ENCODE assay signal across 15 cellular contexts in the genomic region with DNA sequence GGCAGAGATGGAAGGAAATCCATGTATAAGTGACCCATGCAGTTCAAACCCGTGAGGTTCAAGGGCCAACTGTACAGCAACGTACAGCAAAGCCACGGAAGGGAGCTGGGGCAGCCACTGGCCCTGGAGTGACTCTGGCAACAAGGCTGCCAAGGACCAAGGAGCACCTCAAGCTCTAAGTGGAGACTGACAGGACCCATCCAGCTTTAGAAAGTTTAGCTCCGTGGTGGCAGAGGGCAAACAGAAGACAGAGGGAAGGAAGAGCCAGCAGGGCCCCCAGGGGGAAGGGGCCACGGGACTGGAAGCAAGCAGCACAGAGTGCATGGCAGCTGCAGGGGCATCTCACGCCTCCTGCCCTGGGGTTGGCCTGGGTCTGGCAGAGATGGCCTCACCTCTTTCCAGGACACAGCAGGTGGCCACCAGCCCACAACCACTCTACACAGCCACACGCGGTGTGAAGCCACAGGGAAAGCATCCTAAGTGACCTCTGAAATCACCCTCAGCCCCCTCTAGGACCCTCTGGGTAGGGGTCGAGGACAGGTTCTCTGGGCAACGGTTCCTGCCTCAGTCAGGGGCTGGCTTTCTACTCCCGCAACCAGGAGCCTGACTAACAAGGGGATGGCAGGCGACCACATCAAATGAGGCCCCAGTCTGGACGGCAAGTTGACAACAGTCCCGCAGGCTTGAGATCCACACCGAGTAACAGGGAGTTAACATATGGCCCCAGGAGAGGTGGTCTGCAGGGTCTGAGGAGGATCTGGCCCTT. TPM values are rescaled to one million over a fixed set of nuclear protein-coding genes. Genes with fewer than 3 reads are reported as not detected.
A peak's percentile ranks its signal among the peaks of the same experiment; 100 is the strongest.
DNase-seq lines count a peak whose midpoint lies in the region; ATAC-seq and TF ChIP-seq lines count a peak whose summit lies in the region.
"Had no signal": no experiment of that assay in that cellular context is flagged by ENCODE, and none has a peak within 500 bp of the region (broad histone marks: within the 10 kb centered on the region; RNA-seq: fewer than 3 reads in every experiment).

No MANE protein-coding gene starts in this region.

- ATAC-seq in activated T-helper 17 cell treated with anti-CD3 and anti-CD28 coated beads, Interleukin-2, amount 50 U/mL, for 72 hours (replicated peaks) = no peak
- no peak for ATAC-seq in naive B cell (ENCODE audit: low read depth in 2 of 2)
- ATAC-seq in GM21619 (IDR thresholded peaks at IDR 0.05; ENCODE audit: unreplicated experiment) = no peak
- no peak for ATAC-seq in GM18868 (IDR thresholded peaks at IDR 0.05; ENCODE audit: unreplicated experiment)

- no peak overlapping the region for H3K9ac ChIP-seq in mammary epithelial cell (ENCODE audit: insufficient read depth, low read length)
- H3K9ac ChIP-seq in smooth muscle cell (ENCODE audit: low read depth) = no peak overlapping the region

- H3K27me3 ChIP-seq in mammary epithelial cell (ENCODE audit: insufficient read depth, low read length) (no peaks in the 10 kb centered on the region), smooth muscle cell (ENCODE audit: low read depth) (no peaks in the 10 kb centered on the region), esophagus muscularis mucosa (no peaks in the 10 kb centered on the region)
- H3K27me3 ChIP-seq: brain microvascular endothelial cell had no signal

- H4K20me1 ChIP-seq in mammary epithelial cell (ENCODE audit: insufficient read depth, low read length) (no peaks in the 10 kb centered on the region), smooth muscle cell (ENCODE audit: low read depth) (peaks cover 76% of the 10 kb centered on the region)

- in situ Hi-C loops in mammary epithelial cell (cut with MboI; ENCODE audit: low sequenced_read_pairs in 2 of 2) = no loop called here

- CTCF ChIA-PET in MCF 10A (lab: Yijun Ruan, JAX) = interaction anchor here (0.6 kb wide), 1 partner anchor 606 kb away, joined by 4 read pairs; no protein-coding TSS in a partner anchor
- CTCF ChIA-PET in mammary epithelial cell (lab: Charles Lee; ENCODE audit: low non-redundant PET) = no interaction called here

- H3K4me1 ChIP-seq in mammary epithelial cell (ENCODE audit: insufficient read depth, low read length) (peaks cover 23% of the 10 kb centered on the region), smooth muscle cell (ENCODE audit: low read depth) (peaks cover 20% of the 10 kb centered on the region), esophagus muscularis mucosa (peaks cover 32 to 57% (median 51%) of the 10 kb centered on the region in 4 donors)

- 90% methylated on average over 14 of the region's 15 CpGs for WGBS in mammary epithelial cell (ENCODE audit: low coverage, missing lambda C conversion rate)
- WGBS in smooth muscle cell (ENCODE audit: low lambda C conversion rate) = 87% methylated on average over 15 of the region's 15 CpGs
- WGBS in esophagus muscularis mucosa = 80% methylated on average over 5 of the region's 15 CpGs

- no peak overlapping the region for H2AFZ ChIP-seq in mammary epithelial cell (ENCODE audit: low read depth, low read length)
- no peak overlapping the region for H2AFZ ChIP-seq in smooth muscle cell (ENCODE audit: low read depth)

- H3F3A ChIP-seq in smooth muscle cell (ENCODE audit: low read depth) = no peaks in the 10 kb centered on the region

- H3K27me3 Mint-ChIP-seq in MCF 10A (ENCODE audit: insufficient read depth, unreplicated experiment) (no peaks in the 10 kb centered on the region), naive B cell (peaks cover 0 to 6% (median 0%) of the 10 kb centered on the region in 3 donors)
- no peaks in the 10 kb centered on the region for H3K27me3 Mint-ChIP-seq in activated T-helper 17 cell treated with anti-CD3 and anti-CD28 coated beads, Interleukin-2, amount 50 U/mL, for 72 hours

- no peak for TF ChIP-seq EP300 in esophagus muscularis mucosa (IDR thresholded peaks at IDR 0.05)

- TF ChIP-seq POLR2A in esophagus muscularis mucosa (IDR thresholded peaks at IDR 0.05; ENCODE audit: low read depth) = no peak

- no peak overlapping the region for H3K4me2 ChIP-seq in mammary epithelial cell (ENCODE audit: insufficient read depth, low read depth, low read length)
- H3K4me2 ChIP-seq in smooth muscle cell = peak overlapping the region; percentile 91

- H3K27ac ChIP-seq in mammary epithelial cell (ENCODE audit: insufficient read depth, low read depth, low read length) (no peak overlapping the region), smooth muscle cell (ENCODE audit: low read depth) (no peak overlapping the region), esophagus muscularis mucosa (replicated peaks in 1 of 4) (no peak overlapping the region)
- H3K27ac ChIP-seq: brain microvascular endothelial cell, SK-N-MC had no signal

- H3K4me3 ChIP-seq in mammary epithelial cell (replicated peaks in 1 of 3; ENCODE audit: insufficient read depth in 1 of 3, low read depth in 2 of 3, low read length in 3 of 3) (no peak overlapping the region), smooth muscle cell (no peak overlapping the region), esophagus muscularis mucosa (no peak overlapping the region)
- H3K4me3 ChIP-seq: SK-N-MC had no signal

- H3K9me3 ChIP-seq in mammary epithelial cell (replicated peaks; ENCODE audit: insufficient read depth, low read length) (no peaks in the 10 kb centered on the region), smooth muscle cell (replicated peaks; ENCODE audit: low read depth) (no peaks in the 10 kb centered on the region), esophagus muscularis mucosa (no peaks in the 10 kb centered on the region)

- H3K4me3 Mint-ChIP-seq in MCF 10A (ENCODE audit: unreplicated experiment) = peak overlapping the region; percentile 44
- peak overlapping the region; percentile 32 for H3K4me3 Mint-ChIP-seq in activated T-helper 17 cell treated with anti-CD3 and anti-CD28 coated beads, Interleukin-2, amount 50 U/mL, for 72 hours
- peak overlapping the region in 5 of 8 donors; percentile 12 to 87 (median 74) for H3K4me3 Mint-ChIP-seq in naive B cell

- BruUV-seq in MCF 10A (replicated peaks; lab: Mats Ljungman, UMichigan) = no TSS peak
- BruUV-seq in mammary epithelial cell (replicated peaks; lab: Mats Ljungman, UMichigan) = no TSS peak

- POLR2A ChIA-PET in MCF 10A (lab: Yijun Ruan, JAX) = no interaction called here

- H3K4me1 Mint-ChIP-seq in MCF 10A (ENCODE audit: insufficient read depth, unreplicated experiment) (peaks cover 42% of the 10 kb centered on the region), naive B cell (peaks cover 49 to 69% (median 62%) of the 10 kb centered on the region in 3 donors)
- peaks cover 33% of the 10 kb centered on the region for H3K4me1 Mint-ChIP-seq in activated T-helper 17 cell treated with anti-CD3 and anti-CD28 coated beads, Interleukin-2, amount 50 U/mL, for 72 hours

- intact Hi-C loops in MCF 10A (cut with micrococcal nuclease) (loop anchor here (5.0 kb wide), 1 partner anchor 166 kb away; a partner anchor contains a TSS), mammary epithelial cell (cut with micrococcal nuclease) (loop anchor here (5.0 kb wide), 1 partner anchor 49 kb away; a partner anchor contains a TSS), esophagus muscularis mucosa (cut with DNase I) (no loop called here)

- H3K36me3 Mint-ChIP-seq in MCF 10A (ENCODE audit: insufficient read depth, unreplicated experiment) (peaks cover 21% of the 10 kb centered on the region), naive B cell (peaks cover 0 to 15% of the 10 kb centered on the region in 2 donors)
- H3K36me3 Mint-ChIP-seq in activated T-helper 17 cell treated with anti-CD3 and anti-CD28 coated beads, Interleukin-2, amount 50 U/mL, for 72 hours (ENCODE audit: low read depth) = peaks cover 40% of the 10 kb centered on the region

- dilution Hi-C loops in mammary epithelial cell (cut with HindIII; ENCODE audit: low sequenced_read_pairs) = loop anchor here (5.0 kb wide), 3 partner anchors 34 to 121 kb away; a partner anchor contains a TSS

- DNase-seq in MCF 10A (ENCODE audit: unreplicated experiment) (no peak), mammary epithelial cell (no peak), naive B cell (no peak), smooth muscle cell (lab: John Stamatoyannopoulos, UW; ENCODE audit: unreplicated experiment) (no peak), esophagus muscularis mucosa (ENCODE audit: extremely low spot score) (no peak)
- DNase-seq: activated naive CD4-positive, alpha-beta T cell treated with anti-CD3 and anti-CD28 coated beads, Interleukin-2, amount 50 U/mL, for 16 hours; brain microvascular endothelial cell; effector CD4-positive, alpha-beta T cell; KG1; NCI-H146; NCI-H524 treated with DMSO at 0.1 percent for 48 hours had no signal

- peak overlapping the region; percentile 66 for H3K27ac Mint-ChIP-seq in MCF 10A (ENCODE audit: low read depth, unreplicated experiment)
- H3K27ac Mint-ChIP-seq in activated T-helper 17 cell treated with anti-CD3 and anti-CD28 coated beads, Interleukin-2, amount 50 U/mL, for 72 hours = peak overlapping the region; percentile 80
- H3K27ac Mint-ChIP-seq in naive B cell = peak overlapping the region in 5 of 6 donors; percentile 26 to 52 (median 38)

- no peaks in the 10 kb centered on the region for H3K9me3 Mint-ChIP-seq in MCF 10A (ENCODE audit: unreplicated experiment)
- H3K9me3 Mint-ChIP-seq in activated T-helper 17 cell treated with anti-CD3 and anti-CD28 coated beads, Interleukin-2, amount 50 U/mL, for 72 hours = peaks cover 6% of the 10 kb centered on the region
- peaks cover 0 to 4% (median 1%) of the 10 kb centered on the region in 7 donors for H3K9me3 Mint-ChIP-seq in naive B cell

- H3K79me2 ChIP-seq in mammary epithelial cell (ENCODE audit: insufficient read depth, low read length) (peaks cover 82% of the 10 kb centered on the region), smooth muscle cell (ENCODE audit: low read depth) (peaks cover 84% of the 10 kb centered on the region)

- TF ChIP-seq CTCF in MCF 10A (IDR thresholded peaks at IDR 0.05; ENCODE audit: unreplicated experiment) (no peak), mammary epithelial cell (conservative IDR thresholded peaks at IDR 0.05 in 1 of 2, IDR thresholded peaks at IDR 0.05 in 1 of 2; ENCODE audit: extremely low read depth in 1 of 2, insufficient read depth in 1 of 2, low read depth in 1 of 2, low read length in 2 of 2) (no peak), smooth muscle cell (IDR thresholded peaks at IDR 0.05; ENCODE audit: borderline replicate concordance, insufficient read depth, poor library complexity, severe bottlenecking) (no peak), esophagus muscularis mucosa (IDR thresholded peaks at IDR 0.05) (no peak)

- H3K36me3 ChIP-seq in mammary epithelial cell (ENCODE audit: insufficient read depth, low read length) = no peaks in the 10 kb centered on the region
- no peaks in the 10 kb centered on the region for H3K36me3 ChIP-seq in smooth muscle cell (ENCODE audit: low read depth)
- H3K36me3 ChIP-seq in esophagus muscularis mucosa = peaks cover 0 to 4% (median 1%) of the 10 kb centered on the region in 4 donors

RNA-seq across cellular contexts. Expression of a gene that starts 3.8 kb away (rescaled TPM):
- total RNA-seq in MCF 10A (2022) = 24.2 TPM in 2 replicates
- total RNA-seq in mammary epithelial cell = 10 to 100 TPM; 17.8 to 41.6 TPM
- polyA plus RNA-seq in mammary epithelial cell = 18.0 TPM
- 102 TPM for polyA minus RNA-seq in mammary epithelial cell
- total RNA-seq in activated T-helper 17 cell treated with anti-CD3 and anti-CD28 coated beads, Interleukin-2, amount 50 U/mL, for 72 hours = 10 to 100 TPM; 23.2 TPM
- 1 to 10 TPM; 2.4 to 5.1 (median 3.9) TPM for polyA plus RNA-seq in naive B cell (ENCODE audit: low read depth in 6 of 6)
- total RNA-seq in smooth muscle cell = 12.7 and 16.3 TPM in 2 replicates
- 79.5 and 79.7 TPM in 2 replicates for polyA plus RNA-seq in smooth muscle cell
- 10 to 100 TPM; 11.6 to 26.4 (median 18.9) TPM for total RNA-seq in esophagus muscularis mucosa

RNA-seq across cellular contexts. Expression of a gene that starts 49.6 kb away (rescaled TPM):
- total RNA-seq in MCF 10A (2022) (5.4 and 9.4 TPM in 2 replicates), mammary epithelial cell (10 to 100 TPM; 12.8 to 42.8 TPM), smooth muscle cell (6.0 and 6.2 TPM in 2 replicates), esophagus muscularis mucosa (1 to 10 TPM; 2.1 to 9.1 (median 5.0) TPM)
- polyA plus RNA-seq in mammary epithelial cell (45.7 TPM), naive B cell (ENCODE audit: low read depth in 6 of 6) (not detected), smooth muscle cell (4.8 and 15.1 TPM in 2 replicates)
- polyA minus RNA-seq in mammary epithelial cell = 42.9 TPM
- 1 to 10 TPM; 1.3 to 3.8 TPM for total RNA-seq in activated T-helper 17 cell treated with anti-CD3 and anti-CD28 coated beads, Interleukin-2, amount 50 U/mL, for 72 hours
